In genomic region chr22:26975381-26975780, GRCh38 we compare ENCODE assay signal across 18 cellular contexts.
A peak's percentile ranks its signal among the peaks of the same experiment; 100 is the strongest.
DNase-seq lines count a peak whose midpoint lies in the region; ATAC-seq and TF ChIP-seq lines count a peak whose summit lies in the region.
"Had no signal": no experiment of that assay in that cellular context is flagged by ENCODE, and none has a peak within 500 bp of the region (broad histone marks: within the 10 kb centered on the region; RNA-seq: fewer than 3 reads in every experiment).

No MANE protein-coding gene starts in this region.

- intact Hi-C loops in left ventricle myocardium inferior (cut with micrococcal nuclease), result no loop called here

- H3K4me3 ChIP-seq in left ventricle myocardium inferior, result no peak overlapping the region
- H3K4me3 ChIP-seq: K562 had no signal

- H3K9me3 ChIP-seq in left ventricle myocardium inferior (replicated peaks), result no peaks in the 10 kb centered on the region

- no peak overlapping the region for H3K27ac ChIP-seq in foreskin keratinocyte
- H3K27ac ChIP-seq in left ventricle myocardium inferior (replicated peaks), result no peak overlapping the region

- TF ChIP-seq CTCF in foreskin keratinocyte (conservative IDR thresholded peaks at IDR 0.05) (no peak), left ventricle myocardium inferior (IDR thresholded peaks at IDR 0.05; ENCODE audit: borderline replicate concordance) (no peak)

- no peaks in the 10 kb centered on the region for H3K36me3 ChIP-seq in left ventricle myocardium inferior

- peak; percentile 43 for DNase-seq in AG20443 (ENCODE audit: low spot score)
- DNase-seq in RPMI7951 (ENCODE audit: low read depth), result peak; percentile 48
- DNase-seq in foreskin keratinocyte, result peak; percentile 36 to 47
- peak; percentile 11 for DNase-seq in renal cortical epithelial cell (ENCODE audit: low read depth)
- DNase-seq in left ventricle myocardium inferior, result no peak
- no peak for DNase-seq in germinal center (ENCODE audit: low spot score)
- no peak for DNase-seq in cerebellum (ENCODE audit: low spot score)
- DNase-seq: CD4-positive, CD25-positive, alpha-beta regulatory T cell; DMS53; HFFc6; NCI-H1436; NCI-H2029; NCI-H2171; NCI-H446 treated with DMSO at 0.1 percent for 48 hours; NCI-H748 treated with DMSO at 0.1 percent for 48 hours; OCI-M1 had no signal

- H3K27me3 ChIP-seq in foreskin keratinocyte, result peaks cover 12% of the 10 kb centered on the region
- H3K27me3 ChIP-seq in left ventricle myocardium inferior (ENCODE audit: low read depth), result peaks cover 64% of the 10 kb centered on the region

- H3K4me1 ChIP-seq in foreskin keratinocyte (no peaks in the 10 kb centered on the region), left ventricle myocardium inferior (no peaks in the 10 kb centered on the region)

- ATAC-seq in foreskin keratinocyte, result no peak
- no peak for ATAC-seq in HG03280 (IDR thresholded peaks at IDR 0.05; ENCODE audit: unreplicated experiment)
- ATAC-seq: K562 had no signal

Comparison
In these comparisons a context has a peak if more than half of its experiments do, and no peak if none do; other contexts are left out.
1. DNase-seq: peak in AG20443 (single experiment), RPMI7951 (single experiment), foreskin keratinocyte (2 of 2) and renal cortical epithelial cell (single experiment); none in left ventricle myocardium inferior (single experiment), germinal center (single experiment) and cerebellum (single experiment).